In genomic region chr10:100913470-100913865, GRCh38 we compare ENCODE assay signal across 8 cellular contexts. TPM values are rescaled to one million over a fixed set of nuclear protein-coding genes. Genes with fewer than 3 reads are reported as not detected.
A peak's percentile ranks its signal among the peaks of the same experiment; 100 is the strongest.
DNase-seq lines count a peak whose midpoint lies in the region; ATAC-seq and TF ChIP-seq lines count a peak whose summit lies in the region.

No MANE protein-coding gene starts in this region.

- H3K27me3 ChIP-seq in left ventricle myocardium inferior (ENCODE audit: low read depth) (no peaks in the 10 kb centered on the region), mesenchymal stem cell (ENCODE audit: control insufficient read depth in 1 of 2, insufficient read depth in 1 of 2, low read length in 2 of 2) (no peaks in the 10 kb centered on the region), aorta (ENCODE audit: control insufficient read depth in 1 of 2, insufficient read depth in 2 of 2, low read length in 1 of 2) (no peaks in the 10 kb centered on the region)

- H3K9me3 ChIP-seq in left ventricle myocardium inferior (replicated peaks) = no peaks in the 10 kb centered on the region
- H3K9me3 ChIP-seq in mesenchymal stem cell (ENCODE audit: control insufficient read depth, low read length) = no peaks in the 10 kb centered on the region
- H3K9me3 ChIP-seq in aorta (ENCODE audit: control insufficient read depth, low read length) = no peaks in the 10 kb centered on the region

- no peak for TF ChIP-seq CTCF in left ventricle myocardium inferior (IDR thresholded peaks at IDR 0.05; ENCODE audit: borderline replicate concordance)
- TF ChIP-seq CTCF in brain (conservative IDR thresholded peaks at IDR 0.05) = no peak

- no peak overlapping the region for H2BK15ac ChIP-seq in mesenchymal stem cell (ENCODE audit: low read depth, poor library complexity, severe bottlenecking)

- H2BK12ac ChIP-seq in mesenchymal stem cell (ENCODE audit: low read length in 2 of 2) = no peak overlapping the region

- peak overlapping the region; percentile 99 to 100 (median 100) for H3K27ac Mint-ChIP-seq in brain

- no peak for DNase-seq in left ventricle myocardium inferior
- DNase-seq in cardiac septum (ENCODE audit: low spot score) = no peak
- no peak for DNase-seq in mesenchymal stem cell
- no peak for DNase-seq in aorta
- DNase-seq in Kasumi-1 (lab: John Stamatoyannopoulos, UW) = no peak
- DNase-seq in NCI-H524 (lab: John Stamatoyannopoulos, UW) = no peak

- H2AFZ ChIP-seq in mesenchymal stem cell (ENCODE audit: low read depth, low read length) = no peak overlapping the region

- H2AK5ac ChIP-seq in mesenchymal stem cell (ENCODE audit: low read length, severe bottlenecking) = no peak overlapping the region

- H3K4me3 ChIP-seq in left ventricle myocardium inferior (peak overlapping the region; percentile 98), mesenchymal stem cell (ENCODE audit: insufficient read depth in 1 of 2, low read depth in 1 of 2, low read length in 2 of 2) (peak overlapping the region; percentile 93 to 96), aorta (ENCODE audit: low read length in 2 of 2) (peak overlapping the region; percentile 72 to 76)

- peaks cover 2% of the 10 kb centered on the region for H3K79me1 ChIP-seq in mesenchymal stem cell (replicated peaks; ENCODE audit: low read length, poor library complexity, severe bottlenecking)

- no peak for ATAC-seq in aorta (ENCODE audit: low FRiP score)
- ATAC-seq in activated CD4-positive, CD25-positive, alpha-beta regulatory T cell treated with anti-CD3 and anti-CD28 coated beads, Interleukin-2, amount 50 U/mL, for 24 hours = no peak

- WGBS in mesenchymal stem cell = 1% methylated on average over 7 of the region's 10 CpGs
- 1% methylated on average over 10 of the region's 10 CpGs for WGBS in aorta, 2 donors

- H3K23ac ChIP-seq in mesenchymal stem cell (ENCODE audit: low read length in 2 of 2) = no peak overlapping the region

- H3K9ac ChIP-seq in mesenchymal stem cell (ENCODE audit: low read length) = peak overlapping the region; percentile 92

- no peak overlapping the region for H4K91ac ChIP-seq in mesenchymal stem cell (ENCODE audit: low read length)

- intact Hi-C loops in left ventricle myocardium inferior (cut with micrococcal nuclease) (no loop called here), cardiac septum (cut with DNase I) (loop anchor here (5.0 kb wide), 1 partner anchor 74 kb away; the partner anchor contains the start of genes MRPL43 and TWNK), aorta (cut with DNase I) (loop anchor here (5.0 to 10.0 kb wide), 2 partner anchors 119 to 379 kb away; partner anchors contain the start of genes HIF1AN (in 2 of the 2), PDZD7 (in 1 of the 2) and SFXN3 (in 1 of the 2))

- H3K4me1 ChIP-seq in left ventricle myocardium inferior = peaks cover 61% of the 10 kb centered on the region
- no peaks in the 10 kb centered on the region for H3K4me1 ChIP-seq in mesenchymal stem cell (ENCODE audit: control insufficient read depth, insufficient read depth, low read depth, low read length)
- H3K4me1 ChIP-seq in aorta (ENCODE audit: control insufficient read depth in 1 of 2, insufficient read depth in 2 of 2, low read length in 2 of 2) = peaks cover 0 to 4% of the 10 kb centered on the region in 2 donors

- H3K18ac ChIP-seq in mesenchymal stem cell (ENCODE audit: low read depth in 1 of 2, low read length in 2 of 2) = no peak overlapping the region

- H2BK120ac ChIP-seq in mesenchymal stem cell (ENCODE audit: low read depth, low read length) = no peak overlapping the region

- H3K36me3 Mint-ChIP-seq in brain = peaks cover 24% of the 10 kb centered on the region

- peaks cover 0 to 4% (median 0%) of the 10 kb centered on the region in 5 experiments for H3K9me3 Mint-ChIP-seq in brain

- no peak overlapping the region for H3K14ac ChIP-seq in mesenchymal stem cell (ENCODE audit: low read length in 2 of 2)

- H3K4me1 Mint-ChIP-seq in brain = peaks cover 71% of the 10 kb centered on the region

- peaks cover 7% of the 10 kb centered on the region for H3K27me3 Mint-ChIP-seq in brain

- H3K4me3 Mint-ChIP-seq in brain = peak overlapping the region; percentile 90 to 100 (median 96)

- no peak overlapping the region for H2BK5ac ChIP-seq in mesenchymal stem cell (ENCODE audit: low read depth, low read length, poor library complexity, severe bottlenecking)

- peak overlapping the region; percentile 99 for H3K27ac ChIP-seq in left ventricle myocardium inferior (replicated peaks)
- no peak overlapping the region for H3K27ac ChIP-seq in mesenchymal stem cell (ENCODE audit: low read length, poor library complexity, severe bottlenecking)
- peak overlapping the region in 1 of 2 donors; percentile 92 for H3K27ac ChIP-seq in aorta (ENCODE audit: low read depth in 1 of 2, low read length in 2 of 2)

- no peak overlapping the region for H4K8ac ChIP-seq in mesenchymal stem cell (ENCODE audit: low read length)

- no peak overlapping the region for H3K4ac ChIP-seq in mesenchymal stem cell (ENCODE audit: low read depth in 1 of 2, low read length in 2 of 2)

- H3K36me3 ChIP-seq in left ventricle myocardium inferior (peaks cover 22% of the 10 kb centered on the region), mesenchymal stem cell (ENCODE audit: control insufficient read depth in 1 of 2, insufficient read depth in 2 of 2, low read depth in 1 of 2, low read length in 2 of 2) (peaks cover 10 to 32% of the 10 kb centered on the region in 2 experiments), aorta (ENCODE audit: control insufficient read depth in 1 of 2, insufficient read depth in 2 of 2, low read length in 1 of 2) (peaks cover 2 to 3% of the 10 kb centered on the region in 2 donors)

- peak overlapping the region; percentile 49 for H3K4me2 ChIP-seq in mesenchymal stem cell (ENCODE audit: low read length, poor library complexity, severe bottlenecking)

RNA-seq across cellular contexts. Expression of gene SLF2, which starts 0.7 kb away (rescaled TPM):
- total RNA-seq in left ventricle myocardium inferior (16.4 TPM), cardiac septum (22.8 TPM), aorta (10 to 100 TPM; 20.3 to 38.3 TPM)
- polyA plus RNA-seq in brain (ENCODE audit: insufficient read depth, low read depth, low replicate concordance) (6.9 TPM), aorta (10 to 100 TPM in 1 of 2 donors, 1 to 10 TPM in 1; 5.6 to 13.2 TPM)
- 18.2 TPM for polyA plus RNA-seq in mesenchymal stem cell (2013, experiment 1 of 2)
- polyA plus RNA-seq in mesenchymal stem cell (2013, experiment 2 of 2) = 18.0 TPM

RNA-seq across cellular contexts. Expression of gene SEMA4G, which starts 55.8 kb away (rescaled TPM):
- 0.52 TPM for total RNA-seq in left ventricle myocardium inferior
- 1.0 TPM for total RNA-seq in cardiac septum
- 8.4 TPM for polyA plus RNA-seq in brain (ENCODE audit: insufficient read depth, low read depth, low replicate concordance)
- 11.1 TPM for polyA plus RNA-seq in mesenchymal stem cell (2013, experiment 1 of 2)
- polyA plus RNA-seq in mesenchymal stem cell (2013, experiment 2 of 2) = 10.9 TPM
- 1 to 10 TPM; 1.5 to 4.2 TPM for total RNA-seq in aorta
- 1 to 10 TPM; 2.1 to 7.5 TPM for polyA plus RNA-seq in aorta
